28 cellular contexts compared by ENCODE assay signal in the genomic region with DNA sequence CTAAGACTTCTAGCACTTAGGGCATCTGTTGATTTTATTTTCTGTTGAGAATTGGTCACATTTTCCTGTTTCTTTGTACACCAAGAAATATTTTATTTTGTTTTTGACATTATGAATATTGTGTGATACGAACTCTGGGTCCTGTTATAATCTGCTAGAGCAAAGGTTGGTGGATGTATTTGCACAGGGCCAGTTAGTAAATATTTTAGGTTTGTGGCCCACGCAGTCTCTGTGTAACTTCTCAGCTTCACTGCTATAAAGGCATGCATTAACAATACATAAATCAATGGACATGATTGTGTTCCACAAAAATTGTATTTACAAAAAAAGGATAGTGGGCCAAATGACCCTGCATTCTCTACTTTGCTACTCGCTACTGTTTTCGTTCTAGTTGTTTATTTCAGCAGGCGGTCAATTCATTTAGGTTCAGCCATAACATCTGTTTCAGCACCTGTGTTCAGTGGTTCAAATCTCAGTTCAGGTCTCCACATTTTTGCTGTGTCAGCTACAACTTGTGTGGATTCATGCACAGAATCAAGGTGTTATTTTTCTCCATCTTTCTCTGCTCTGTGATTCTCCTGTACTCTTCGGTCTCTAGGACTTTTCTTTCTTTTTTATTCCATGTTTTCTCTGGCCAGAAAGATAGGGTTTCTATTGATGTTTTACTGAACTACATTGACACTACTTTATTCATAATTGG.
DNase-seq lines count a peak whose midpoint lies in the region; ATAC-seq, FAIRE-seq and TF ChIP-seq lines count a peak whose summit lies in the region.
"Had no signal": no experiment of that assay in that cellular context is flagged by ENCODE, and none has a peak within 500 bp of the region (broad histone marks: within the 10 kb centered on the region; RNA-seq: fewer than 3 reads in every experiment).

No MANE protein-coding gene starts in this region.

- H3K4me1 ChIP-seq in A549 (no peaks in the 10 kb centered on the region), K562 (replicated peaks in 1 of 2; ENCODE audit: control insufficient read depth in 2 of 2, insufficient read depth in 2 of 2, low read length in 2 of 2) (no peaks in the 10 kb centered on the region), HepG2 (ENCODE audit: insufficient read depth, low read length) (no peaks in the 10 kb centered on the region), right lobe of liver (peaks cover 0 to 14% (median 4%) of the 10 kb centered on the region in 4 donors), uterus (no peaks in the 10 kb centered on the region)
- H3K4me1 ChIP-seq: BE2C had no signal

- no peaks in the 10 kb centered on the region for H3K9me1 ChIP-seq in K562 (ENCODE audit: control insufficient read depth, insufficient read depth, low read length)

- H3K27me3 ChIP-seq in K562 (ENCODE audit: control insufficient read depth in 2 of 2, insufficient read depth in 2 of 2, low read length in 2 of 2) (no peaks in the 10 kb centered on the region), HepG2 (ENCODE audit: control insufficient read depth in 1 of 2, insufficient read depth in 2 of 2, low read length in 2 of 2) (no peaks in the 10 kb centered on the region; a peak in 1 of 5 replicates), right lobe of liver (no peaks in the 10 kb centered on the region), uterus (no peaks in the 10 kb centered on the region)
- H3K27me3 ChIP-seq: BE2C, BLaER1 had no signal

- CTCF ChIA-PET in A549 (lab: Yijun Ruan, JAX) (no interaction called here), K562 (lab: Yijun Ruan, JAX; ENCODE audit: low intra/inter-chr PET ratio) (no interaction called here), HepG2 (lab: Yijun Ruan, JAX; ENCODE audit: low intra/inter-chr PET ratio, low total read pairs) (no interaction called here)

- in situ Hi-C loops in K562 (cut with MboI) (no loop called here), HepG2 (cut with HindIII; ENCODE audit: extremely low pct_ligation_motif_present, low pct_unique_long_range_greater_than_20kb) (no loop called here)

- H3K27ac ChIP-seq in A549 (no peak overlapping the region), K562 (ENCODE audit: extremely low read depth, low read depth, low read length) (no peak overlapping the region), HepG2 (ENCODE audit: extremely low read length, insufficient read depth, low read length) (no peak overlapping the region), right lobe of liver (no peak overlapping the region), uterus (no peak overlapping the region)
- H3K27ac ChIP-seq: 22Rv1, BLaER1 had no signal

- no peak overlapping the region for H3K4me3 ChIP-seq in A549
- no peak overlapping the region for H3K4me3 ChIP-seq in K562
- no peak overlapping the region for H3K4me3 ChIP-seq in HepG2 (replicated peaks in 1 of 3; ENCODE audit: insufficient read depth in 1 of 3, low read depth in 2 of 3, low read length in 3 of 3)
- no peak overlapping the region for H3K4me3 ChIP-seq in right lobe of liver
- H3K4me3 ChIP-seq in uterus = no peak overlapping the region
- H3K4me3 ChIP-seq: BLaER1, GM12878 had no signal

- ATAC-seq in A549 = no peak
- no peak for ATAC-seq in K562
- no peak for ATAC-seq in HepG2
- ATAC-seq in right lobe of liver = peak; percentile 60 to 84 (median 75)
- no peak for ATAC-seq in GM19397 (IDR thresholded peaks at IDR 0.05; ENCODE audit: unreplicated experiment)
- ATAC-seq: GM12878 had no signal

- TF ChIP-seq EP300 in A549 (IDR thresholded peaks at IDR 0.05) (no peak), K562 (IDR thresholded peaks at IDR 0.05; ENCODE audit: low read length) (no peak), HepG2 (IDR thresholded peaks at IDR 0.05; ENCODE audit: low read depth in 2 of 2, low read length in 2 of 2) (no peak), HepG2 (CRISPR knock-in tag; IDR thresholded peaks at IDR 0.05; ENCODE audit: borderline replicate concordance) (no peak)

- no peak for TF ChIP-seq POLR2A in A549 (IDR thresholded peaks at IDR 0.05; ENCODE audit: low read length)
- no peak for TF ChIP-seq POLR2A in K562 (conservative IDR thresholded peaks at IDR 0.05)
- no peak for TF ChIP-seq POLR2A in HepG2 (IDR thresholded peaks at IDR 0.05; ENCODE audit: insufficient read depth in 1 of 2, low read depth in 2 of 2, low read length in 2 of 2)
- no peak for TF ChIP-seq POLR2A in right lobe of liver (IDR thresholded peaks at IDR 0.05)
- no peak for TF ChIP-seq POLR2A in uterus (IDR thresholded peaks at IDR 0.05)

- TF ChIP-seq CTCF in A549 (IDR thresholded peaks at IDR 0.05) (no peak), K562 (IDR thresholded peaks at IDR 0.05 in 2 of 3, conservative IDR thresholded peaks at IDR 0.05 in 1 of 3; ENCODE audit: insufficient read depth in 2 of 3, low read depth in 1 of 3, low read length in 3 of 3) (no peak), HepG2 (CRISPR knock-in tag; IDR thresholded peaks at IDR 0.05) (no peak), right lobe of liver (IDR thresholded peaks at IDR 0.05) (no peak), uterus (IDR thresholded peaks at IDR 0.05) (no peak)

- DNase-seq in A549 (ENCODE audit: low read depth in 1 of 2, low spot score in 1 of 2) (no peak), K562 (ENCODE audit: extremely low read depth in 1 of 4, low spot score in 3 of 4) (no peak), HepG2 (ENCODE audit: low spot score) (no peak), right lobe of liver (no peak), uterus (no peak), cerebellum (ENCODE audit: low spot score) (no peak), NCI-H187 treated with DMSO at 0.1 percent for 48 hours (lab: John Stamatoyannopoulos, UW) (no peak)
- DNase-seq: ACHN; BE2C; C1 segment of cervical spinal cord; CD4-positive, alpha-beta memory T cell; CD4-positive, CD25-positive, alpha-beta regulatory T cell; CD8-positive, alpha-beta memory T cell; COR-L47; DMS 273 treated with DMSO at 0.1 percent for 48 hours; DMS153; DMS53; DMS79; DND-41; EL; GDM1 had no signal

- POLR2A ChIA-PET in A549 (lab: Yijun Ruan, JAX) (no interaction called here), K562 (lab: Yijun Ruan, JAX) (no interaction called here), HepG2 (lab: Yijun Ruan, JAX) (no interaction called here)

- no peaks in the 10 kb centered on the region for H4K20me1 ChIP-seq in K562 (replicated peaks; ENCODE audit: control insufficient read depth, insufficient read depth, low read length)
- no peaks in the 10 kb centered on the region for H4K20me1 ChIP-seq in HepG2 (ENCODE audit: insufficient read depth, low read length)
- H4K20me1 ChIP-seq: BLaER1 had no signal

- no peaks in the 10 kb centered on the region for H3K36me3 ChIP-seq in K562 (ENCODE audit: control insufficient read depth, insufficient read depth, low read length)
- no peaks in the 10 kb centered on the region for H3K36me3 ChIP-seq in HepG2 (replicated peaks in 1 of 2; ENCODE audit: control insufficient read depth in 1 of 2, insufficient read depth in 2 of 2, low read length in 2 of 2)
- no peaks in the 10 kb centered on the region for H3K36me3 ChIP-seq in right lobe of liver
- H3K36me3 ChIP-seq in uterus = no peaks in the 10 kb centered on the region
- H3K36me3 ChIP-seq: BE2C, BLaER1 had no signal

- H3K9ac ChIP-seq in K562 (ENCODE audit: insufficient read depth in 1 of 2, low read depth in 2 of 2, low read length in 2 of 2) (no peak overlapping the region), HepG2 (ENCODE audit: insufficient read depth, low read depth, low read length) (no peak overlapping the region)
- H3K9ac ChIP-seq: BLaER1 had no signal

- 16% methylated on average over 6 of the region's 6 CpGs for WGBS in A549 (ENCODE audit: missing lambda C conversion rate)
- WGBS in K562 (ENCODE audit: insufficient coverage, low coverage, missing lambda C conversion rate) = 2% methylated on average over 6 of the region's 6 CpGs
- WGBS in HepG2 (ENCODE audit: low lambda C conversion rate) = 5% methylated on average over 6 of the region's 6 CpGs
- 40% methylated on average over 6 of the region's 6 CpGs for WGBS in right lobe of liver (ENCODE audit: insufficient coverage, low coverage, low lambda C conversion rate, missing lambda C conversion rate)

- H3K9me3 ChIP-seq in A549 (no peaks in the 10 kb centered on the region), K562 (replicated peaks; ENCODE audit: control insufficient read depth, insufficient read depth, low read depth, low read length) (no peaks in the 10 kb centered on the region), HepG2 (ENCODE audit: low read length) (peaks cover 34% of the 10 kb centered on the region), right lobe of liver (no peaks in the 10 kb centered on the region), uterus (no peaks in the 10 kb centered on the region)
- H3K9me3 ChIP-seq: BE2C had no signal

- H3K4me2 ChIP-seq in A549 (no peak overlapping the region), K562 (ENCODE audit: insufficient read depth, low read length) (no peak overlapping the region), HepG2 (ENCODE audit: low read depth, low read length) (no peak overlapping the region)
- H3K4me2 ChIP-seq: BLaER1 had no signal

- intact Hi-C loops in K562 (cut with micrococcal nuclease) (no loop called here), HepG2 (cut with micrococcal nuclease; ENCODE audit: unreplicated experiment) (no loop called here), right lobe of liver (cut with DNase I) (no loop called here), uterus (cut with DNase I; ENCODE audit: low total_unique reads) (no loop called here)

- BruUV-seq in K562 (replicated peaks; lab: Mats Ljungman, UMichigan) = no TSS peak
- no TSS peak for BruUV-seq in HepG2 (replicated peaks; lab: Mats Ljungman, UMichigan)

- no peak overlapping the region for H2AFZ ChIP-seq in K562 (ENCODE audit: low read depth, low read length)
- H2AFZ ChIP-seq in HepG2 (ENCODE audit: low read length) = no peak overlapping the region

- FAIRE-seq in A549 (lab: Jason Lieb, UNC) (no peak), K562 (lab: Jason Lieb, UNC) (no peak), HepG2 (lab: Jason Lieb, UNC) (no peak)
- FAIRE-seq: GM12878, GM12892, GM18507, GM19239 had no signal

- TF ChIP-seq RAD21 in A549 (conservative IDR thresholded peaks at IDR 0.05 in 1 of 2, IDR thresholded peaks at IDR 0.05 in 1 of 2) = no peak
- no peak for TF ChIP-seq RAD21 in K562 (CRISPR knock-in tag; conservative IDR thresholded peaks at IDR 0.05 in 1 of 2, IDR thresholded peaks at IDR 0.05 in 1 of 2)
- TF ChIP-seq RAD21 in HepG2 (CRISPR knock-in tag; IDR thresholded peaks at IDR 0.05) = no peak

- H3K79me2 ChIP-seq in K562 (ENCODE audit: control insufficient read depth, insufficient read depth, low read length) = no peaks in the 10 kb centered on the region
- H3K79me2 ChIP-seq in HepG2 (ENCODE audit: insufficient read depth, low read length) = no peaks in the 10 kb centered on the region

TF ChIP-seq in A549, 52 proteins besides CTCF, POLR2A, EP300 and RAD21:
- no peak for TF ChIP-seq NR3C1 (IDR thresholded peaks at IDR 0.05)
- TF ChIP-seq MAFK (IDR thresholded peaks at IDR 0.05; ENCODE audit: partially characterized antibody) = peak; percentile 69

TF ChIP-seq in K562, 482 proteins besides CTCF, POLR2A, EP300 and RAD21 (continues in another document):
- TF ChIP-seq MAFF (IDR thresholded peaks at IDR 0.05; ENCODE audit: low read length) (peak; percentile 11; the same call in 1 of the 2 replicates), MAFG (tag; conservative IDR thresholded peaks at IDR 0.05) (peak; percentile 27; the same call in 1 of the 2 replicates)

TF ChIP-seq in HepG2, 621 proteins besides CTCF, POLR2A, EP300 and RAD21 (continues in another document):
- TF ChIP-seq MAFK (conservative IDR thresholded peaks at IDR 0.05 in 1 of 2, IDR thresholded peaks at IDR 0.05 in 1 of 2; ENCODE audit: low read length in 2 of 2) (peak; percentile 84 to 88), MAFF (IDR thresholded peaks at IDR 0.05; ENCODE audit: low read depth, low read length) (peak; percentile 79)

Comparison
In these comparisons a context has a peak if more than half of its experiments do, and no peak if none do; other contexts are left out.
1. ATAC-seq: peak in right lobe of liver (4 of 4); none in A549 (0 of 2), K562 (single experiment), HepG2 (single experiment) and GM19397 (single experiment).